ENCODE assay signal across 2 cellular contexts in the genomic region with DNA sequence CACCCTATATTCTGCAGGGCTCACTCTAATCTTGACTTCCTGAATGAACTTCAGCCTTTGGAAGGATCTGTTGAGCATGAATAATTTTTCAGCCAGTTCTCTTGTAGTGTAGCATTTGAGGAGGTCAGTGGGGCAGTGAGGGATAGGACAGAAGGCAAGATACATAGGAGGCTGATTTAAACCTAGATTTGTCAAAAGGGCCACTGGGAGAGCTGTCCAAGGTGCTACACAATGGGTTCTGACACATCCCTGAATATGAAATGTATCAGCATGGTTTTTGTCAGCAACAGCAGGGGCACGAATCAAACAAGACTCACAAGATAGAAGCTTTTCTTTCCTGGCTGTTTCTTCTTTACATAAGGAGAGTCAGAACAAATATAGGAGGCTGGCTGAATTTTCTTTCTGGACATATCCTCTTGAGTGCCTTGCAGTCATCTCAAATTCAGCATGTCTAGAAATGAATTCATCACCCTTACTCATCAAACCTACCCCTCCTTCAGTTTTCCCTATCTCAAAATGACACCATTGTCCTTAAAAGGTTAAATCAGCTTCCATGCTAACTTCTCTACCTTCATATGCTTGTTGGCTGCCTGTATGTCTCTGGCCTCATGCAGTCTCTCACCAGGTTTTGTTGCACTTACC.
TF ChIP-seq lines count a peak whose summit lies in the region.

No MANE protein-coding gene starts in this region.

TF ChIP-seq in K562, 482 proteins besides CTCF, POLR2A, EP300 and RAD21 (continued from another document and continues in another):
- no peak for TF ChIP-seq GMEB1 (CRISPR knock-in tag; IDR thresholded peaks at IDR 0.05)
- TF ChIP-seq ARID2 (IDR thresholded peaks at IDR 0.05), result no peak
- no peak for TF ChIP-seq ZBED1 (IDR thresholded peaks at IDR 0.05)
- peak; percentile 80 for TF ChIP-seq ZNF584 (CRISPR knock-in tag; IDR thresholded peaks at IDR 0.05; ENCODE audit: low read depth)
- TF ChIP-seq NR2C1 (IDR thresholded peaks at IDR 0.05), result no peak
- TF ChIP-seq NR2C1 (tag; IDR thresholded peaks at IDR 0.05), result 0 out of 2 replicates have a peak, but pooled peaks have one; percentile 30
- TF ChIP-seq ZFX (CRISPR knock-in tag; IDR thresholded peaks at IDR 0.05), result no peak
- TF ChIP-seq PRPF4 (IDR thresholded peaks at IDR 0.05; ENCODE audit: insufficient read depth, low read depth, low read length, poor library complexity, severe bottlenecking), result no peak
- TF ChIP-seq ATF7 (IDR thresholded peaks at IDR 0.05), result no peak
- peak; percentile 51; the same call in 1 of the 2 replicates for TF ChIP-seq ZNF589 (CRISPR knock-in tag; IDR thresholded peaks at IDR 0.05; ENCODE audit: low read depth)
- TF ChIP-seq ZNF175 (CRISPR knock-in tag; IDR thresholded peaks at IDR 0.05; ENCODE audit: low read depth), result peak; percentile 20; the same call in 1 of the 2 replicates
- 0 out of 2 replicates have a peak, but pooled peaks have one; percentile 57 for TF ChIP-seq ZNF644 (tag; IDR thresholded peaks at IDR 0.05; ENCODE audit: low read depth)
- no peak for TF ChIP-seq RHOXF2B (CRISPR knock-in tag; conservative IDR thresholded peaks at IDR 0.05)
- TF ChIP-seq, protein P1, sequence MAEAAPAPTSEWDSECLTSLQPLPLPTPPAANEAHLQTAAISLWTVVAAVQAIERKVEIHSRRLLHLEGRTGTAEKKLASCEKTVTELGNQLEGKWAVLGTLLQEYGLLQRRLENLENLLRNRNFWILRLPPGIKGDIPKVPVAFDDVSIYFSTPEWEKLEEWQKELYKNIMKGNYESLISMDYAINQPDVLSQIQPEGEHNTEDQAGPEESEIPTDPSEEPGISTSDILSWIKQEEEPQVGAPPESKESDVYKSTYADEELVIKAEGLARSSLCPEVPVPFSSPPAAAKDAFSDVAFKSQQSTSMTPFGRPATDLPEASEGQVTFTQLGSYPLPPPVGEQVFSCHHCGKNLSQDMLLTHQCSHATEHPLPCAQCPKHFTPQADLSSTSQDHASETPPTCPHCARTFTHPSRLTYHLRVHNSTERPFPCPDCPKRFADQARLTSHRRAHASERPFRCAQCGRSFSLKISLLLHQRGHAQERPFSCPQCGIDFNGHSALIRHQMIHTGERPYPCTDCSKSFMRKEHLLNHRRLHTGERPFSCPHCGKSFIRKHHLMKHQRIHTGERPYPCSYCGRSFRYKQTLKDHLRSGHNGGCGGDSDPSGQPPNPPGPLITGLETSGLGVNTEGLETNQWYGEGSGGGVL (CRISPR knock-in tag; IDR thresholded peaks at IDR 0.05), result no peak
- TF ChIP-seq RFX7 (CRISPR knock-in tag; IDR thresholded peaks at IDR 0.05), result no peak
- TF ChIP-seq, protein P2, sequence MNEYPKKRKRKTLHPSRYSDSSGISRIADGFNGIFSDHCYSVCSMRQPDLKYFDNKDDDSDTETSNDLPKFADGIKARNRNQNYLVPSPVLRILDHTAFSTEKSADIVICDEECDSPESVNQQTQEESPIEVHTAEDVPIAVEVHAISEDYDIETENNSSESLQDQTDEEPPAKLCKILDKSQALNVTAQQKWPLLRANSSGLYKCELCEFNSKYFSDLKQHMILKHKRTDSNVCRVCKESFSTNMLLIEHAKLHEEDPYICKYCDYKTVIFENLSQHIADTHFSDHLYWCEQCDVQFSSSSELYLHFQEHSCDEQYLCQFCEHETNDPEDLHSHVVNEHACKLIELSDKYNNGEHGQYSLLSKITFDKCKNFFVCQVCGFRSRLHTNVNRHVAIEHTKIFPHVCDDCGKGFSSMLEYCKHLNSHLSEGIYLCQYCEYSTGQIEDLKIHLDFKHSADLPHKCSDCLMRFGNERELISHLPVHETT (CRISPR knock-in tag; conservative IDR thresholded peaks at IDR 0.05 in 1 of 2, IDR thresholded peaks at IDR 0.05 in 1 of 2), result 0 out of 4 replicates have a peak, but pooled peaks of 1 of the 2 experiments have one; percentile 39
- TF ChIP-seq SMAD4 (CRISPR knock-in tag; conservative IDR thresholded peaks at IDR 0.05), result 0 out of 2 replicates have a peak, but pooled peaks have one; percentile 14
- TF ChIP-seq NR4A1 (CRISPR knock-in tag; IDR thresholded peaks at IDR 0.05), result no peak
- TF ChIP-seq NR4A1 (tag; IDR thresholded peaks at IDR 0.05), result no peak
- TF ChIP-seq ERF (CRISPR knock-in tag; IDR thresholded peaks at IDR 0.05), result no peak
- TF ChIP-seq ETS2 (tag; IDR thresholded peaks at IDR 0.05; ENCODE audit: borderline replicate concordance, poor library complexity, severe bottlenecking), result no peak
- TF ChIP-seq MEF2D (tag; conservative IDR thresholded peaks at IDR 0.05; ENCODE audit: low read depth), result peak; percentile 34; the same call in 1 of the 2 replicates
- peak; percentile 99 for TF ChIP-seq EHMT2 (IDR thresholded peaks at IDR 0.05)
- TF ChIP-seq HDAC2 (IDR thresholded peaks at IDR 0.05), result peak; percentile 42; the same call in 1 of the 2 replicates
- TF ChIP-seq TFAM (CRISPR knock-in tag; conservative IDR thresholded peaks at IDR 0.05), result no peak

TF ChIP-seq in HepG2, 621 proteins besides CTCF, POLR2A, EP300 and RAD21 (continued from another document and continues in another):
- TF ChIP-seq HMGXB3 (CRISPR knock-in tag; IDR thresholded peaks at IDR 0.05; ENCODE audit: borderline replicate concordance) (peak; percentile 77), PRDM10 (CRISPR knock-in tag; IDR thresholded peaks at IDR 0.05; ENCODE audit: low read depth) (no peak), SPEN (CRISPR knock-in tag; IDR thresholded peaks at IDR 0.05; ENCODE audit: low read depth) (no peak), ZNF138 (CRISPR knock-in tag; IDR thresholded peaks at IDR 0.05; ENCODE audit: low read depth) (no peak), GMEB1 (CRISPR knock-in tag; IDR thresholded peaks at IDR 0.05; ENCODE audit: borderline replicate concordance) (no peak), EHMT2 (IDR thresholded peaks at IDR 0.05; ENCODE audit: borderline replicate concordance, low read depth, low read length) (peak; percentile 99), KIAA2018 (CRISPR knock-in tag; IDR thresholded peaks at IDR 0.05; ENCODE audit: borderline replicate concordance) (no peak), GTF3A (CRISPR knock-in tag; conservative IDR thresholded peaks at IDR 0.05) (no peak), ZNF589 (CRISPR knock-in tag; conservative IDR thresholded peaks at IDR 0.05) (0 out of 2 replicates have a peak, but pooled peaks have one; percentile 43), MAFF (IDR thresholded peaks at IDR 0.05; ENCODE audit: low read depth, low read length) (no peak)
- TF ChIP-seq, protein P3, sequence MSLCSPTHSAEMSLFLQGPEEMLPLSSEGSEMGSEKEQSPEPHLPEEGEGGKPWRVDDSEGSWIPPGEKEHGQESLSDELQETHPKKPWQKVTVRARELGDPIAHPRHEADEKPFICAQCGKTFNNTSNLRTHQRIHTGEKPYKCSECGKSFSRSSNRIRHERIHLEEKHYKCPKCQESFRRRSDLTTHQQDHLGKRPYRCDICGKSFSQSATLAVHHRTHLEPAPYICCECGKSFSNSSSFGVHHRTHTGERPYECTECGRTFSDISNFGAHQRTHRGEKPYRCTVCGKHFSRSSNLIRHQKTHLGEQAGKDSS (CRISPR knock-in tag; IDR thresholded peaks at IDR 0.05; ENCODE audit: borderline replicate concordance, low read depth), result no peak
